8 cellular contexts compared by ENCODE assay signal in the genomic region with DNA sequence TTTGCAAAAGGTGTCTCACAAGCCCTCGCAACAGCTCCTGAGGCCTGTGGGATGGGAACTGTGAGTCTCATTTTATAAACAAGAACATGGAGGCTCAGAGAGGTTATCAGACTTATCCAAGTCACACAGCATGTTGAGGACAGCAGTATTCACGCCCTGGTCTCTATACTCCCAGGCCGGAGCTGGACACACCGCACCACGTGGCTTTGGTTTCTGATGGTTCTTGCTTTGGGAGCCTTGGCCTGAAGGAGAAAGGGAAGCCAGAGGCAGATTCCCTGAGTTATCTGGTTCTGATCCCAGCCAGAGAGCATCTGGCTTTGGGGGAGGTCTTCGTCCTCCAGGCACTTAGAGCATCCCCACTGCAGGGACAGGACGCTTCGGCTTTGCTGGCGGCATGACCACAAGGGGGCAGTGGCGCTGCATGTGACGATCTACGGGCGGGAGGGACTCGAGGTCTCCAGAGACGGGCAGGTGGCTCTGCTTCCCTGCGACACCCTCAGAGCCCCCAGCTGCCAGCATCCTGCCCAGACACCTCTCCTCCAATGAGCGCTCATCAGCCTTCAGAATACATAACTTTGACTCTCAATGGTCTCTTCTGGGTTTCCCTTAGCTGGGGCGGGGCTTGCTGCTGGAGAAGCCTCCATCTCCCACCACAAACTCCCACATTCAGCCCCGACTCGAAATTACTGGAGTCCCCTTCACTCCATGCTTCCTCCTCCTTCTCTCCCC. TPM values are rescaled to one million over a fixed set of nuclear protein-coding genes. Genes with fewer than 3 reads are reported as not detected.
DNase-seq lines count a peak whose midpoint lies in the region; ATAC-seq and TF ChIP-seq lines count a peak whose summit lies in the region.

No MANE protein-coding gene starts in this region.

- no peaks in the 10 kb centered on the region for H3K9me3 Mint-ChIP-seq in MCF 10A (ENCODE audit: unreplicated experiment)

- no peaks in the 10 kb centered on the region for H3K36me3 Mint-ChIP-seq in MCF 10A (ENCODE audit: insufficient read depth, unreplicated experiment)

- intact Hi-C loops in MCF 10A (cut with micrococcal nuclease): loop anchor here (1.0 to 5.0 kb wide), 7 partner anchors 24 to 294 kb away; no protein-coding TSS in a partner anchor

- no peak overlapping the region for H3K4me3 Mint-ChIP-seq in MCF 10A (ENCODE audit: unreplicated experiment)

- no peak overlapping the region for H3K4me3 ChIP-seq in WERI-Rb-1 (ENCODE audit: low read depth, low read length)

- H3K27me3 Mint-ChIP-seq in MCF 10A (ENCODE audit: insufficient read depth, unreplicated experiment): peaks cover 2% of the 10 kb centered on the region

- H3K4me1 Mint-ChIP-seq in MCF 10A (ENCODE audit: insufficient read depth, unreplicated experiment): peaks cover 18% of the 10 kb centered on the region

- DNase-seq in GOT3 (lab: John Stamatoyannopoulos, UW) (peak; percentile 25), NCI-H2107 treated with DMSO at 0.1 percent for 48 hours (lab: John Stamatoyannopoulos, UW; ENCODE audit: unreplicated experiment) (peak; percentile 7), WERI-Rb-1 (peak; percentile 98), MCF 10A (ENCODE audit: unreplicated experiment) (peak; percentile 68), inferior parietal cortex (ENCODE audit: extremely low spot score) (peak; percentile 79)
- peak; percentile 57 to 81 for DNase-seq in stimulated activated CD4-positive, alpha-beta T cell treated with anti-CD3 and anti-CD28 coated beads, Interleukin-1b, Interleukin-23, amount 100 ng/mL, for 1 hour (ENCODE audit: low read depth in 2 of 2)

- H3K27ac Mint-ChIP-seq in MCF 10A (ENCODE audit: low read depth, unreplicated experiment): no peak overlapping the region

- ATAC-seq in HG03342 (IDR thresholded peaks at IDR 0.05; ENCODE audit: unreplicated experiment): no peak

- H3K36me3 ChIP-seq in WERI-Rb-1: no peaks in the 10 kb centered on the region

- TF ChIP-seq CTCF in C4-2B (conservative IDR thresholded peaks at IDR 0.05): peak; percentile 96
- TF ChIP-seq CTCF in WERI-Rb-1 (IDR thresholded peaks at IDR 0.05; ENCODE audit: low read depth, low read length): peak; percentile 100
- peak; percentile 99 for TF ChIP-seq CTCF in MCF 10A (IDR thresholded peaks at IDR 0.05; ENCODE audit: unreplicated experiment)

- no peak overlapping the region for H3K27ac ChIP-seq in C4-2B
- peak overlapping the region; percentile 5; the same call in 1 of the 2 replicates for H3K27ac ChIP-seq in WERI-Rb-1

- POLR2A ChIA-PET in MCF 10A (lab: Yijun Ruan, JAX): interaction anchor here (1.3 to 3.1 kb wide), 3 partner anchors 17 to 137 kb away, joined by 3 to 24 read pairs (median 4); no protein-coding TSS in a partner anchor

- CTCF ChIA-PET in MCF 10A (lab: Yijun Ruan, JAX): interaction anchor here (0.5 to 13.1 kb wide), 60 partner anchors 8 to 1594 kb away, joined by 3 to 625 read pairs (median 4); partner anchors contain the start of gene KCNK17

- no TSS peak for BruUV-seq in MCF 10A (replicated peaks; lab: Mats Ljungman, UMichigan)

- peaks cover 5% of the 10 kb centered on the region for H3K9me3 ChIP-seq in WERI-Rb-1 (ENCODE audit: severe bottlenecking)

- no peaks in the 10 kb centered on the region for H3K27me3 ChIP-seq in WERI-Rb-1 (ENCODE audit: insufficient read depth, low read depth, severe bottlenecking)

RNA-seq across cellular contexts. Expression of gene SAYSD1, which starts 51.4 kb away (rescaled TPM):
- 8.4 and 10.9 TPM in 2 replicates for total RNA-seq in MCF 10A (2022)

Comparison
In these comparisons a context has a peak if more than half of its experiments do, and no peak if none do; other contexts are left out.
1. DNase-seq: peak in every context shown above with its lines; median percentile 98 in WERI-Rb-1; 79 in inferior parietal cortex; 69 in stimulated activated CD4-positive, alpha-beta T cell treated with anti-CD3 and anti-CD28 coated beads, Interleukin-1b, Interleukin-23, amount 100 ng/mL, for 1 hour; 68 in MCF 10A; 25 in GOT3; 7 in NCI-H2107 treated with DMSO at 0.1 percent for 48 hours.